ENCODE assay signal across 23 cellular contexts in genomic region chr4:156705291-156705690, GRCh38.
A peak's percentile ranks its signal among the peaks of the same experiment; 100 is the strongest.
DNase-seq lines count a peak whose midpoint lies in the region; ATAC-seq and TF ChIP-seq lines count a peak whose summit lies in the region.
"Had no signal": no experiment of that assay in that cellular context is flagged by ENCODE, and none has a peak within 500 bp of the region (broad histone marks: within the 10 kb centered on the region; RNA-seq: fewer than 3 reads in every experiment).

No MANE protein-coding gene starts in this region.

- TF ChIP-seq CTCF in osteoblast (IDR thresholded peaks at IDR 0.05; ENCODE audit: extremely low read depth, low read depth, low read length) (no peak), OCI-LY7 (conservative IDR thresholded peaks at IDR 0.05; ENCODE audit: low read length) (no peak)

- H3K4me1 ChIP-seq in osteoblast (ENCODE audit: insufficient read depth, low read length) (peaks cover 13% of the 10 kb centered on the region), OCI-LY7 (ENCODE audit: insufficient read depth, low read length, poor library complexity, severe bottlenecking) (no peaks in the 10 kb centered on the region)
- H3K4me1 ChIP-seq: Peyer's patch, tibial artery had no signal

- H4K20me1 ChIP-seq in osteoblast (ENCODE audit: insufficient read depth, low read length) = no peaks in the 10 kb centered on the region
- H4K20me1 ChIP-seq in OCI-LY7 (ENCODE audit: insufficient read depth, low read length) = no peaks in the 10 kb centered on the region

- POLR2A ChIA-PET in OCI-LY7 (lab: Charles Lee) = no interaction called here

- H3K27ac ChIP-seq in osteoblast (ENCODE audit: low read depth, low read length) (no peak overlapping the region), OCI-LY7 (ENCODE audit: low read depth, low read length, poor library complexity, severe bottlenecking) (no peak overlapping the region)
- H3K27ac ChIP-seq: Peyer's patch, tibial artery had no signal

- H3K9me2 ChIP-seq in OCI-LY7 (ENCODE audit: insufficient read depth, low read length) = no peaks in the 10 kb centered on the region

- H3K36me3 ChIP-seq in osteoblast (ENCODE audit: insufficient read depth, low read length) (no peaks in the 10 kb centered on the region), OCI-LY7 (ENCODE audit: insufficient read depth, low read length) (no peaks in the 10 kb centered on the region)
- H3K36me3 ChIP-seq: Peyer's patch, tibial artery had no signal

- DNase-seq in EL (peak; percentile 58), Kasumi-1 (lab: John Stamatoyannopoulos, UW) (peak; percentile 4 to 5), astrocyte of the hippocampus (ENCODE audit: low read depth, low spot score) (peak; percentile 35), osteoblast (ENCODE audit: insufficient read length, low spot score, missing footprints) (no peak), COLO829 (ENCODE audit: low spot score) (no peak), OCI-LY7 (ENCODE audit: low spot score) (no peak)
- DNase-seq: activated CD4-positive, alpha-beta memory T cell treated with anti-CD3 and anti-CD28 coated beads, Interleukin-2, amount 10 ng/mL, durations not matched to agents 7 days and 5 days; activated CD4-positive, CD25-positive, alpha-beta regulatory T cell; activated gamma-delta T cell treated with Interleukin-2 at 50 U/mL for 16 hours; activated T-cell treated with anti-CD3 and anti-CD28 coated beads for 4 hours; AML-193; amygdala; DMS79 treated with DMSO at 0.1 percent for 48 hours; glutamatergic neuron; NCI-H1694 treated with DMSO at 0.1 percent for 48 hours; NCI-H82; nephron progenitor cell; Peyer's patch; posterior cingulate gyrus; stimulated activated naive CD4-positive, alpha-beta T cell; tibial artery had no signal

- H3K9me3 ChIP-seq in osteoblast (ENCODE audit: low read depth, low read length) = no peaks in the 10 kb centered on the region
- no peaks in the 10 kb centered on the region for H3K9me3 ChIP-seq in OCI-LY7 (ENCODE audit: low read length)
- H3K9me3 ChIP-seq: Peyer's patch, tibial artery had no signal

- intact Hi-C loops in OCI-LY7 (cut with micrococcal nuclease; ENCODE audit: unreplicated experiment) = no loop called here

- CTCF ChIA-PET in OCI-LY7 (lab: Charles Lee; ENCODE audit: unreplicated experiment) = no interaction called here

- no TSS peak for BruUV-seq in OCI-LY7 (replicated peaks; lab: Mats Ljungman, UMichigan)

- H3K4me2 ChIP-seq in osteoblast (ENCODE audit: insufficient read depth, low read length) (no peak overlapping the region), OCI-LY7 (ENCODE audit: low read length) (no peak overlapping the region)

- H2AFZ ChIP-seq in osteoblast (ENCODE audit: low read length) = peak overlapping the region; percentile 32
- no peak overlapping the region for H2AFZ ChIP-seq in OCI-LY7 (ENCODE audit: low read length)

- no peaks in the 10 kb centered on the region for H3K27me3 ChIP-seq in osteoblast (ENCODE audit: insufficient read depth, low read length)
- H3K27me3 ChIP-seq: Peyer's patch, tibial artery had no signal

- H3K4me3 ChIP-seq in osteoblast (ENCODE audit: insufficient read depth, low read length) (no peak overlapping the region), OCI-LY7 (ENCODE audit: low read depth, low read length, poor library complexity, severe bottlenecking) (no peak overlapping the region)
- H3K4me3 ChIP-seq: Peyer's patch, tibial artery had no signal

- no peaks in the 10 kb centered on the region for H3K79me2 ChIP-seq in osteoblast (ENCODE audit: insufficient read depth, low read length)
- no peaks in the 10 kb centered on the region for H3K79me2 ChIP-seq in OCI-LY7 (ENCODE audit: insufficient read depth, low read depth, low read length)

- no peak for ATAC-seq in GM21447 (IDR thresholded peaks at IDR 0.05; ENCODE audit: unreplicated experiment)
- ATAC-seq: left lobe of liver had no signal

Comparison
In these comparisons a context has a peak if more than half of its experiments do, and no peak if none do; other contexts are left out.
1. DNase-seq: peak in EL (single experiment), Kasumi-1 (2 of 2) and astrocyte of the hippocampus (single experiment); none in osteoblast (single experiment), COLO829 (single experiment) and OCI-LY7 (single experiment).